In the genomic region with DNA sequence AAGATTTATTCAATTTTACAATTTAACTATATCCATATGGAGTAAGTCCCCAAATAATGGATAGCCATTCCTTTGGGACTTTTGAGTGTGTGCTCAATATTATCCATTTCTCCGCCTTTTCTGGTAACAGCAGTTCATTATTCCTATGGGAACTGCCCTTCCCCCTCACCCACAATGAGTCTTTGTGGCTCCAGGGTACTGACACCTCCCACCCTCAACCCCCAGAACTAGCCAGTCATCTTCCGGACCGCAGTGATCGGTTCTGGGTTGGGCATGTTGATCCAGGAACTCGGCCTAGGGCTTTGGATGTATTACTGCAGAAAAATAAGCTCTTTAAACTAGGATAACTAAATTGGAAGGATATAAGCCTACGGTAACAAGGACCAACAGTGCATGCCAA, we compare ENCODE assay signal across 1 cellular context.
TF ChIP-seq lines count a peak whose summit lies in the region.

No MANE protein-coding gene starts in this region.

TF ChIP-seq in IMR-90, 13 proteins besides CTCF, POLR2A, EP300 and RAD21:
- TF ChIP-seq MXI1 (IDR thresholded peaks at IDR 0.05; ENCODE audit: borderline replicate concordance, low read depth, low read length) (no peak), MAFK (IDR thresholded peaks at IDR 0.05; ENCODE audit: low read depth, low read length) (no peak), MAZ (IDR thresholded peaks at IDR 0.05; ENCODE audit: borderline replicate concordance, low read depth, low read length) (no peak), SMC3 (IDR thresholded peaks at IDR 0.05; ENCODE audit: low read depth, low read length) (no peak), CEBPB (IDR thresholded peaks at IDR 0.05; ENCODE audit: low read depth, low read length) (no peak), BHLHE40 (IDR thresholded peaks at IDR 0.05; ENCODE audit: low read depth, low read length) (no peak), FOS (IDR thresholded peaks at IDR 0.05; ENCODE audit: low read depth, low read length) (no peak), NFE2L2 (IDR thresholded peaks at IDR 0.05; ENCODE audit: low read depth, low read length) (no peak), RFX5 (IDR thresholded peaks at IDR 0.05; ENCODE audit: low read depth, low read length) (no peak)
